In genomic region chr18:62537946-62538345, GRCh38 we compare ENCODE assay signal across 1 cellular context.
TF ChIP-seq lines count a peak whose summit lies in the region.

No MANE protein-coding gene starts in this region.

TF ChIP-seq in Ishikawa, 13 proteins besides CTCF, POLR2A, EP300 and RAD21 (continued from another document):
- no peak for TF ChIP-seq USF1 (IDR thresholded peaks at IDR 0.05)
